ENCODE assay signal across 4 cellular contexts in genomic region chr1:247024658-247025057, GRCh38. TPM values are rescaled to one million over a fixed set of nuclear protein-coding genes. Genes with fewer than 3 reads are reported as not detected.
"Had no signal": no experiment of that assay in that cellular context is flagged by ENCODE, and none has a peak within 500 bp of the region (broad histone marks: within the 10 kb centered on the region; RNA-seq: fewer than 3 reads in every experiment).

No MANE protein-coding gene starts in this region.

RNA-seq across cellular contexts. Expression of gene ZNF695, which starts 16.8 kb away (rescaled TPM):
- total RNA-seq: esophagus muscularis mucosa, gastrocnemius medialis, gastroesophageal sphincter had no signal
- polyA plus RNA-seq: heart left ventricle had no signal
